ENCODE assay signal across 23 cellular contexts in the genomic region with DNA sequence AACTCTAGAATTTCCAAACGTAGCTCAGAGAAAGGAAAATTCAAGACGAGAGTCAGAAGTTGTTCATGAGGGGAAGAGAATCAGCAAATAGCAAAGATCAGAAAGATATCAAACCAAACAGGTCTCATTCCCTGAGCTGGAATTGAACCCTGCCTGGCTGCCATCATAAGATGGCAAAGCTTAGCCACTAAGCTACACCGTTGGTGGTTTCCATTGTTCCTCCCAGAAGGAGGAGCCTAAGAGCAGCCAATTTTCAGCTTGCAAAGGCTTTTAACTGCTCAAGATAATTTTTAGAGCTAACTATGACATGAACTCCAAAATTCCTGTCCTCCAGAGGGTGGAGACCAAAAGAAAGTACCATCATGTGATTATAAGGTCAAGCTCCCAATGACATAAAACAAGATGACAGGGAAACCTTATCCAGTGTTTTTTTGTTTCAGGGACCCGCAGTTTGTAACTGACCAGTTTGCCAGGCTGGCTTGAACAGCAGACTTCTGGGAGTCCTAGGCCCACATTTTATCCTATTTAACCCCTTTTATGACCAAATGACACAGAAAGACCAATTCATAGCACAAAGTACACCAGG.
"Had no signal": no experiment of that assay in that cellular context is flagged by ENCODE, and none has a peak within 500 bp of the region (broad histone marks: within the 10 kb centered on the region; RNA-seq: fewer than 3 reads in every experiment).

No MANE protein-coding gene starts in this region.

- H3K36me3 ChIP-seq: esophagus muscularis mucosa, left ventricle myocardium inferior, lower lobe of right lung, neural progenitor cell, sigmoid colon, stomach, thoracic aorta, transverse colon had no signal

- H3K4me3 Mint-ChIP-seq: dendritic cell treated with granulocyte-macrophage colony-stimulating factor and Interleukin-4, amounts not matched to agents 40 ng/mL and 50 ng/mL, for 4 days; effector memory CD8-positive, alpha-beta T cell; immature natural killer cell; memory B cell; mesothelial cell of epicardium; natural killer cell; neural progenitor cell had no signal

- H3K4me3 ChIP-seq: esophagus muscularis mucosa, left ventricle myocardium inferior, lower lobe of right lung, neural progenitor cell, sigmoid colon, skin epidermis, stomach, thoracic aorta, transverse colon had no signal

- DNase-seq: effector memory CD8-positive, alpha-beta T cell; foreskin keratinocyte; immature natural killer cell; left ventricle myocardium inferior; lower lobe of right lung; natural killer cell; occipital lobe; sigmoid colon; stimulated activated CD4-positive, alpha-beta T cell treated with anti-CD3 and anti-CD28 coated beads, Interleukin-2, amount 100 ng/mL, for 24 hours; stimulated activated CD4-positive, alpha-beta T cell treated with anti-CD3 and anti-CD28 coated beads, Interleukin-4, amount 100 ng/mL, for 4 hours; stimulated activated naive CD4-positive, alpha-beta T cell; stomach; substantia nigra; transverse colon had no signal

- H3K27ac ChIP-seq: epithelial cell of prostate, esophagus muscularis mucosa, foreskin keratinocyte, left ventricle myocardium inferior, lower lobe of right lung, neural progenitor cell, sigmoid colon, skin epidermis, stomach, thoracic aorta, transverse colon had no signal

- H3K4me2 ChIP-seq: neural progenitor cell had no signal

- H3K27me3 Mint-ChIP-seq: dendritic cell treated with granulocyte-macrophage colony-stimulating factor and Interleukin-4, amounts not matched to agents 40 ng/mL and 50 ng/mL, for 4 days had no signal

- H3K27me3 ChIP-seq: neural progenitor cell, sigmoid colon had no signal

- FAIRE-seq: keratinocyte had no signal

- H3K4me1 ChIP-seq: esophagus muscularis mucosa, foreskin keratinocyte, left ventricle myocardium inferior, lower lobe of right lung, neural progenitor cell, sigmoid colon, stomach, transverse colon had no signal

- H2AFZ ChIP-seq: neural progenitor cell had no signal

- H3K9ac ChIP-seq: neural progenitor cell had no signal

- ATAC-seq: effector memory CD8-positive, alpha-beta T cell; foreskin keratinocyte; lower lobe of right lung; natural killer cell had no signal

- H3K9me3 ChIP-seq: esophagus muscularis mucosa, left ventricle myocardium inferior, lower lobe of right lung, sigmoid colon, stomach, thoracic aorta, transverse colon had no signal

- H3K9me3 Mint-ChIP-seq: dendritic cell treated with granulocyte-macrophage colony-stimulating factor and Interleukin-4, amounts not matched to agents 40 ng/mL and 50 ng/mL, for 4 days; effector memory CD8-positive, alpha-beta T cell; immature natural killer cell; memory B cell; mesothelial cell of epicardium; natural killer cell; neural progenitor cell had no signal

- H3K27ac Mint-ChIP-seq: dendritic cell treated with granulocyte-macrophage colony-stimulating factor and Interleukin-4, amounts not matched to agents 40 ng/mL and 50 ng/mL, for 4 days; effector memory CD8-positive, alpha-beta T cell; immature natural killer cell; memory B cell; mesothelial cell of epicardium; natural killer cell; neural progenitor cell had no signal

- H3K4me1 Mint-ChIP-seq: mesothelial cell of epicardium had no signal

- H3K36me3 Mint-ChIP-seq: immature natural killer cell, memory B cell, mesothelial cell of epicardium, natural killer cell, neural progenitor cell had no signal
